15 cellular contexts compared by ENCODE assay signal in the genomic region with DNA sequence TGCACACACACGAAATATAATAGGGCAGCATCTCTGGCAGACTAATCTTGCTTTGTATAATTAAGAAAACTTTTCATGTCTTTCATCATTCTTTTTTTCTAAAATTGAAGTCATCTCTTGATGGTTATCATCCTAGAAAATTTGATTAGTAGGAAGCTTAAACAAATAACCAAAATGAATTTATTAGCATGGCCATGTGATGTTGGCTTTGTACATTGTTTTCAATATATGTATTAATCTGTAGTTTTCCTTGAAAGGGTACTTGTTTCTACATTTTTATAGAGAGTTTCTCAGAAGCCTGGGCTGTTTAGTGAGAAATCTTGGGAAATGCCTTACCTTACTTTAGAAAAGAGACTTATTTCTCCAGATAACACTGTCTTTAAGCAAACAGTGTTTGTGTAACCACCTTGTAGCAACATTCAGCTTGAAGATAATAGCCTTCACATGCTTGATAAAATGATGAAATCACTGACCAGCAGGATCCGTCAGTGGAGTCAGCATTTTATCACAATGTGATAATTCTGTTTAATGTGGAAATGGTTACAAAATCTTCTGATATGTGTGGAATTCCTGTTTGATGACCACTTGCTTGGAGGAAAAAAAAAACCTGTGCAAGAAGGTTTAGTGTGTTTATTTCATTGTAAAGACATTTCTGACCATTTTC.
DNase-seq lines count a peak whose midpoint lies in the region; ATAC-seq and TF ChIP-seq lines count a peak whose summit lies in the region.
"Had no signal": no experiment of that assay in that cellular context is flagged by ENCODE, and none has a peak within 500 bp of the region (broad histone marks: within the 10 kb centered on the region; RNA-seq: fewer than 3 reads in every experiment).

No MANE protein-coding gene starts in this region.

- no peak overlapping the region for H3K27ac Mint-ChIP-seq in MCF 10A (ENCODE audit: low read depth, unreplicated experiment)
- H3K27ac Mint-ChIP-seq: IgD-negative memory B cell had no signal

- in situ Hi-C loops in mammary epithelial cell (cut with MboI; ENCODE audit: low sequenced_read_pairs in 2 of 2) (loop anchor here in 1 of 2 donors (10.0 kb wide), 1 partner anchor 192 kb away; a partner anchor contains a TSS), astrocyte of the cerebellum (cut with HindIII; ENCODE audit: low sequenced_read_pairs) (no loop called here)

- no peaks in the 10 kb centered on the region for H3K9me2 ChIP-seq in hepatocyte (replicated peaks; ENCODE audit: insufficient read depth)

- no peak for TF ChIP-seq POLR2A in stomach (IDR thresholded peaks at IDR 0.05)

- H3K27me3 Mint-ChIP-seq in MCF 10A (ENCODE audit: insufficient read depth, unreplicated experiment): no peaks in the 10 kb centered on the region
- H3K27me3 Mint-ChIP-seq: IgD-negative memory B cell, type B pancreatic cell had no signal

- DNase-seq in mammary epithelial cell (peak; percentile 42), MCF 10A (ENCODE audit: unreplicated experiment) (no peak), astrocyte of the cerebellum (ENCODE audit: low read depth) (peak; percentile 34), hepatocyte (ENCODE audit: low spot score) (peak; percentile 46), stomach (no peak)
- DNase-seq in activated CD4-positive, alpha-beta T cell treated with anti-CD3 and anti-CD28 coated beads for 4 hours: no peak
- DNase-seq in effector CD4-positive, alpha-beta T cell: no peak
- DNase-seq: dorsolateral prefrontal cortex; HCEC 1CT; lower lobe of right lung; NCI-H1694; stimulated activated CD4-positive, alpha-beta T cell treated with anti-CD3 and anti-CD28 coated beads, Interleukin-15, amount 100 ng/mL, for 24 hours had no signal

- H3K9me3 Mint-ChIP-seq in MCF 10A (ENCODE audit: unreplicated experiment): no peaks in the 10 kb centered on the region
- H3K9me3 Mint-ChIP-seq: IgD-negative memory B cell had no signal

- H3K36me3 Mint-ChIP-seq in MCF 10A (ENCODE audit: insufficient read depth, unreplicated experiment): no peaks in the 10 kb centered on the region
- H3K36me3 Mint-ChIP-seq: IgD-negative memory B cell, type B pancreatic cell had no signal

- H2AFZ ChIP-seq in mammary epithelial cell (ENCODE audit: low read depth, low read length): peak overlapping the region; percentile 66
- no peak overlapping the region for H2AFZ ChIP-seq in hepatocyte

- no peak overlapping the region for H3K4me3 Mint-ChIP-seq in MCF 10A (ENCODE audit: unreplicated experiment)
- H3K4me3 Mint-ChIP-seq: IgD-negative memory B cell, type B pancreatic cell had no signal

- H3K9me3 ChIP-seq in mammary epithelial cell (replicated peaks; ENCODE audit: insufficient read depth, low read length) (no peaks in the 10 kb centered on the region), hepatocyte (ENCODE audit: low read depth) (no peaks in the 10 kb centered on the region), stomach (no peaks in the 10 kb centered on the region)
- H3K9me3 ChIP-seq: lower lobe of right lung had no signal

- no peak for TF ChIP-seq CTCF in mammary epithelial cell (conservative IDR thresholded peaks at IDR 0.05 in 1 of 2, IDR thresholded peaks at IDR 0.05 in 1 of 2; ENCODE audit: extremely low read depth in 1 of 2, insufficient read depth in 1 of 2, low read depth in 1 of 2, low read length in 2 of 2)
- no peak for TF ChIP-seq CTCF in MCF 10A (IDR thresholded peaks at IDR 0.05; ENCODE audit: unreplicated experiment)
- no peak for TF ChIP-seq CTCF in astrocyte of the cerebellum (IDR thresholded peaks at IDR 0.05; ENCODE audit: low read depth, low read length, missing control alignments)
- no peak for TF ChIP-seq CTCF in hepatocyte (IDR thresholded peaks at IDR 0.05; ENCODE audit: poor library complexity)
- no peak for TF ChIP-seq CTCF in stomach (IDR thresholded peaks at IDR 0.05)

- no peak overlapping the region for H3K4me3 ChIP-seq in mammary epithelial cell (replicated peaks in 1 of 3; ENCODE audit: insufficient read depth in 1 of 3, low read depth in 2 of 3, low read length in 3 of 3)
- no peak overlapping the region for H3K4me3 ChIP-seq in astrocyte of the cerebellum (ENCODE audit: low read depth, low read length)
- H3K4me3 ChIP-seq in hepatocyte: no peak overlapping the region
- no peak overlapping the region for H3K4me3 ChIP-seq in stomach
- H3K4me3 ChIP-seq: lower lobe of right lung had no signal

- POLR2A ChIA-PET in MCF 10A (lab: Yijun Ruan, JAX): interaction anchor here (1.1 to 2.5 kb wide), 3 partner anchors 47 to 1608 kb away, joined by 3 to 27 read pairs (median 3); a partner anchor contains a TSS

- H3K79me2 ChIP-seq in mammary epithelial cell (ENCODE audit: insufficient read depth, low read length) (no peaks in the 10 kb centered on the region), hepatocyte (no peaks in the 10 kb centered on the region)

- H3K36me3 ChIP-seq in mammary epithelial cell (ENCODE audit: insufficient read depth, low read length) (no peaks in the 10 kb centered on the region), hepatocyte (replicated peaks; ENCODE audit: insufficient read depth, low read depth) (no peaks in the 10 kb centered on the region), stomach (no peaks in the 10 kb centered on the region)
- H3K36me3 ChIP-seq: lower lobe of right lung had no signal

- peaks cover 6% of the 10 kb centered on the region for H3K4me1 ChIP-seq in mammary epithelial cell (ENCODE audit: insufficient read depth, low read length)
- H3K4me1 ChIP-seq in hepatocyte (ENCODE audit: insufficient read depth): peaks cover 18% of the 10 kb centered on the region
- peaks cover 0 to 23% (median 7%) of the 10 kb centered on the region in 4 donors for H3K4me1 ChIP-seq in stomach
- H3K4me1 ChIP-seq: lower lobe of right lung had no signal

- H4K20me1 ChIP-seq in mammary epithelial cell (ENCODE audit: insufficient read depth, low read length) (no peaks in the 10 kb centered on the region), hepatocyte (ENCODE audit: insufficient read depth, poor library complexity, severe bottlenecking) (no peaks in the 10 kb centered on the region)

- no peak for TF ChIP-seq EP300 in stomach (IDR thresholded peaks at IDR 0.05)

- intact Hi-C loops in mammary epithelial cell (cut with micrococcal nuclease) (loop anchor here (1.0 to 5.0 kb wide), 6 partner anchors 46 to 1787 kb away; a partner anchor contains a TSS), MCF 10A (cut with micrococcal nuclease) (loop anchor here (1.0 to 5.0 kb wide), 2 partner anchors 194 to 1789 kb away; a partner anchor contains a TSS), stomach (cut with DNase I; ENCODE audit: low total_unique reads) (no loop called here)

- CTCF ChIA-PET in mammary epithelial cell (lab: Charles Lee; ENCODE audit: low non-redundant PET) (interaction anchor here (0.7 kb wide), 1 partner anchor 805 kb away, joined by 3 read pairs; no protein-coding TSS in a partner anchor), MCF 10A (lab: Yijun Ruan, JAX) (interaction anchor here (0.6 to 3.0 kb wide), 21 partner anchors 9 to 1799 kb away, joined by 3 to 12 read pairs (median 4); a partner anchor contains a TSS)

- H3K27me3 ChIP-seq in mammary epithelial cell (ENCODE audit: insufficient read depth, low read length): no peaks in the 10 kb centered on the region
- H3K27me3 ChIP-seq in hepatocyte: no peaks in the 10 kb centered on the region
- no peaks in the 10 kb centered on the region for H3K27me3 ChIP-seq in stomach
- H3K27me3 ChIP-seq: dorsolateral prefrontal cortex had no signal

- 15% methylated on average over 2 of the region's 2 CpGs for WGBS in mammary epithelial cell (ENCODE audit: low coverage, missing lambda C conversion rate)
- 28% methylated on average over 2 of the region's 2 CpGs for WGBS in hepatocyte (ENCODE audit: low lambda C conversion rate, missing lambda C conversion rate)
- WGBS in stomach, 5 donors: 22 to 43% (median 25%) methylated on average over 2 of the region's 2 CpGs

- H3K4me1 Mint-ChIP-seq in MCF 10A (ENCODE audit: insufficient read depth, unreplicated experiment): no peaks in the 10 kb centered on the region
- H3K4me1 Mint-ChIP-seq: IgD-negative memory B cell had no signal

- H3K9ac ChIP-seq in mammary epithelial cell (ENCODE audit: insufficient read depth, low read length): no peak overlapping the region

- no peak overlapping the region for H3K27ac ChIP-seq in mammary epithelial cell (ENCODE audit: insufficient read depth, low read depth, low read length)
- peak overlapping the region; percentile 38 for H3K27ac ChIP-seq in hepatocyte
- H3K27ac ChIP-seq in stomach: no peak overlapping the region
- H3K27ac ChIP-seq: dorsolateral prefrontal cortex, lower lobe of right lung had no signal

- ATAC-seq in GM21737 (IDR thresholded peaks at IDR 0.05; ENCODE audit: unreplicated experiment): no peak

- no TSS peak for BruUV-seq in mammary epithelial cell (replicated peaks; lab: Mats Ljungman, UMichigan)
- no TSS peak for BruUV-seq in MCF 10A (replicated peaks; lab: Mats Ljungman, UMichigan)

- H3K4me2 ChIP-seq in mammary epithelial cell (ENCODE audit: insufficient read depth, low read depth, low read length) (no peak overlapping the region), hepatocyte (peak overlapping the region; percentile 39)

- dilution Hi-C loops in mammary epithelial cell (cut with HindIII; ENCODE audit: low sequenced_read_pairs): no loop called here

Comparison
In these comparisons a context has a peak if more than half of its experiments do, and no peak if none do; other contexts are left out.
1. DNase-seq: peak in mammary epithelial cell (single experiment), astrocyte of the cerebellum (single experiment) and hepatocyte (single experiment); none in MCF 10A (single experiment), stomach (single experiment), activated CD4-positive, alpha-beta T cell treated with anti-CD3 and anti-CD28 coated beads for 4 hours (0 of 2) and effector CD4-positive, alpha-beta T cell (single experiment).